ENCODE assay signal across 8 cellular contexts in the genomic region with DNA sequence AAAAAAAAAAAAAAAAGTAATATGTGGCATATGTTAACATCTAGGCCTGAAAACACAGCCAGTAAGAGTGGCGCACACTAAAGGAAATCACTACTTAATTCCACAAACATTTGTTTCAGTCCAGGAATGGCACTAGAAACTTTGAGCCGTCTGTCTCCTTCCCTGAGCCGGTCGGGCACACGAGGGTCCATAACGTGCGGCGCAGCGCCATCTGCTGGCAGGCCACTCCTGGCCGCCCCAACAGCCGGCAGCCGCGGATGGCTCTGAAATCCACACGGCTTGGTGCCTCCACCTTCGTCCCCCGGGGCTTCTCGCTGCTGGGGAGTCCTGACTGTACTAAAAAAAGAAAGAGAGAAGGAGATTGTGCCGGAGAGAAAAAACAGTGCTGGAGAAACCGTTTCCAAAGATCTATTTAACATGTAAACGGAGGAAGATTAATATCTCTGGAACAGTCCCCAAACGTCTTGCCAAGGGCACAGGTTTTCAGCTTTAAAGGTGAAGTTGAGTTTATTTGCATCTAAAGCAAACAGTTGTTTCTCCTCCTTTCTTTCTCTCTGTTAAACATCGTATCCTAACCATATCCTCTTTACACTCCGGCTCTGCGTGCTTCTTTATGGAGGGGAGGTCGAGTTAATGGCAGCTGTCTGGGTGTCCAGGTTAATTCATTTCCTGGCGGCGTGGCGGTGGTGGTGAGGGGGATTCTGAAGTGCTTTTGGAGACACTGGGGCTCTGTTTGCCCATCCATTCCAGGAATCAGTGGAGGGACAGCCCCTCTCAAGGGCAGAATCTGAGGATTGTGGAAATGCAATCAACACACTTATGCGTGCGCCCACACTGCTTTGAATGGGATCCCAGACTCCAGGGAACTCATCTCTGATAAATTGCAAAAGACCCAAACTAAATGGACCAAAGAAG.
DNase-seq lines count a peak whose midpoint lies in the region; ATAC-seq and TF ChIP-seq lines count a peak whose summit lies in the region.

No MANE protein-coding gene starts in this region.

- no peaks in the 10 kb centered on the region for H3K27me3 ChIP-seq in SU-DHL-6 (ENCODE audit: low read length)

- ATAC-seq in HG02623 (IDR thresholded peaks at IDR 0.05; ENCODE audit: unreplicated experiment) (peak; percentile 97), left colon (peak; percentile 76)

- no peak overlapping the region for H3K4me3 ChIP-seq in NB4 (ENCODE audit: low read depth, low read length)
- no peak overlapping the region for H3K4me3 ChIP-seq in SU-DHL-6 (ENCODE audit: insufficient read depth, low read length, poor library complexity, severe bottlenecking)

- H3K79me2 ChIP-seq in SU-DHL-6 (ENCODE audit: insufficient read depth, low read length): no peaks in the 10 kb centered on the region

- H4K20me1 ChIP-seq in SU-DHL-6 (ENCODE audit: low read depth, low read length): no peaks in the 10 kb centered on the region

- TF ChIP-seq POLR2A in NB4 (IDR thresholded peaks at IDR 0.05; ENCODE audit: extremely low read depth, insufficient read length): no peak

- no peaks in the 10 kb centered on the region for H3F3A ChIP-seq in SU-DHL-6 (ENCODE audit: insufficient read depth)

- no peaks in the 10 kb centered on the region for H3K9me2 ChIP-seq in SU-DHL-6 (replicated peaks; ENCODE audit: insufficient read depth, low read length)

- H3K9ac ChIP-seq in SU-DHL-6 (ENCODE audit: low read length): no peak overlapping the region

- no peak overlapping the region for H3K4me2 ChIP-seq in SU-DHL-6 (ENCODE audit: low read depth, low read length, poor library complexity, severe bottlenecking)

- no peaks in the 10 kb centered on the region for H3K36me3 ChIP-seq in SU-DHL-6 (ENCODE audit: low read length)

- peak; percentile 72 for DNase-seq in NB4 (ENCODE audit: low read depth)
- peak in 55 of 61 donors; percentile 3 to 84 (median 65) for DNase-seq in caudate nucleus (lab: John Stamatoyannopoulos, UW)
- DNase-seq in left colon: peak; percentile 34 to 78
- DNase-seq in stimulated activated CD8-positive, alpha-beta memory T cell treated with anti-CD3 and anti-CD28 coated beads, Interleukin-12 subunit alpha, Interleukin-12 subunit beta, amount 100 ng/mL, for 1 hour (ENCODE audit: low read depth): peak; percentile 1

- H2AFZ ChIP-seq in SU-DHL-6 (ENCODE audit: low read depth, low read length, severe bottlenecking): no peak overlapping the region

- TF ChIP-seq CTCF in 22Rv1 (IDR thresholded peaks at IDR 0.05): peak; percentile 97
- TF ChIP-seq CTCF in GM12873 (IDR thresholded peaks at IDR 0.05; ENCODE audit: insufficient read depth, low read depth, low read length, missing control alignments): peak; percentile 96
- TF ChIP-seq CTCF in NB4 (IDR thresholded peaks at IDR 0.05; ENCODE audit: low read depth, low read length): peak; percentile 90
- TF ChIP-seq CTCF in SU-DHL-6 (IDR thresholded peaks at IDR 0.05; ENCODE audit: insufficient read depth, low read length, poor library complexity, severe bottlenecking): peak; percentile 79

- H3K27ac ChIP-seq in 22Rv1: no peak overlapping the region
- H3K27ac ChIP-seq in SU-DHL-6 (ENCODE audit: low read depth, low read length): no peak overlapping the region
- H3K27ac ChIP-seq in caudate nucleus (ENCODE audit: low read depth, low read length): no peak overlapping the region

- no peaks in the 10 kb centered on the region for H3K9me3 ChIP-seq in SU-DHL-6 (ENCODE audit: insufficient read depth, low read length)

- intact Hi-C loops in left colon (cut with DNase I, micrococcal nuclease): no loop called here

Comparison
In these comparisons a context has a peak if more than half of its experiments do, and no peak if none do; other contexts are left out.
1. DNase-seq: peak in every context shown above with its lines; median percentile 72 in NB4; 65 in caudate nucleus; 56 in left colon; 1 in stimulated activated CD8-positive, alpha-beta memory T cell treated with anti-CD3 and anti-CD28 coated beads, Interleukin-12 subunit alpha, Interleukin-12 subunit beta, amount 100 ng/mL, for 1 hour.